8 cellular contexts compared by ENCODE assay signal in genomic region chr11:121451178-121451981, GRCh38. TPM values are rescaled to one million over a fixed set of nuclear protein-coding genes. Genes with fewer than 3 reads are reported as not detected.
DNase-seq lines count a peak whose midpoint lies in the region; ATAC-seq, FAIRE-seq and TF ChIP-seq lines count a peak whose summit lies in the region.

No MANE protein-coding gene starts in this region.

- no peaks in the 10 kb centered on the region for H3K9me3 Mint-ChIP-seq in activated T-helper 2 cell treated with anti-CD3 and anti-CD28 coated beads, Interferon-gamma antibody, Interleukin-2, Interleukin-4, amounts not matched to agents 10 μg/mL and 5 μg/mL and 100 μg/mL, durations not matched to agents 14 hours and 24 hours and 36 hours
- H3K9me3 Mint-ChIP-seq in stimulated activated effector memory CD8-positive, alpha-beta T cell treated with anti-CD3 and anti-CD28 coated beads, Interleukin-12 subunit alpha, Interleukin-12 subunit beta, amount 100 ng/mL, for 72 hours: no peaks in the 10 kb centered on the region

- H3K4me3 Mint-ChIP-seq in activated T-helper 2 cell treated with anti-CD3 and anti-CD28 coated beads, Interferon-gamma antibody, Interleukin-2, Interleukin-4, amounts not matched to agents 10 μg/mL and 5 μg/mL and 100 μg/mL, durations not matched to agents 14 hours and 24 hours and 36 hours (ENCODE audit: low read depth): peak overlapping the region; percentile 66
- peak overlapping the region; percentile 97 for H3K4me3 Mint-ChIP-seq in stimulated activated effector memory CD8-positive, alpha-beta T cell treated with anti-CD3 and anti-CD28 coated beads, Interleukin-12 subunit alpha, Interleukin-12 subunit beta, amount 100 ng/mL, for 72 hours

- peaks cover 13% of the 10 kb centered on the region for H3K36me3 Mint-ChIP-seq in activated T-helper 2 cell treated with anti-CD3 and anti-CD28 coated beads, Interferon-gamma antibody, Interleukin-2, Interleukin-4, amounts not matched to agents 10 μg/mL and 5 μg/mL and 100 μg/mL, durations not matched to agents 14 hours and 24 hours and 36 hours (ENCODE audit: low read depth)
- H3K36me3 Mint-ChIP-seq in stimulated activated effector memory CD8-positive, alpha-beta T cell treated with anti-CD3 and anti-CD28 coated beads, Interleukin-12 subunit alpha, Interleukin-12 subunit beta, amount 100 ng/mL, for 72 hours: peaks cover 13% of the 10 kb centered on the region

- peak; percentile 20 for ATAC-seq in HG03439 (IDR thresholded peaks at IDR 0.05; ENCODE audit: unreplicated experiment)
- peak; percentile 33 for ATAC-seq in stimulated activated effector memory CD8-positive, alpha-beta T cell treated with anti-CD3 and anti-CD28 coated beads, Interleukin-12 subunit alpha, Interleukin-12 subunit beta, amount 100 ng/mL, for 72 hours

- H3K27me3 ChIP-seq in iPS-18a (ENCODE audit: control insufficient read depth, insufficient read depth, low read length): peaks cover 12% of the 10 kb centered on the region

- H3K4me1 ChIP-seq in ES-I3 (ENCODE audit: insufficient read depth, low read length) (peaks cover 14% of the 10 kb centered on the region), iPS-18a (ENCODE audit: control insufficient read depth, low read depth, low read length) (peaks cover 25% of the 10 kb centered on the region)

- intact Hi-C loops in activated T-helper 2 cell treated with anti-CD3 and anti-CD28 coated beads, Interferon-gamma antibody, Interleukin-2, Interleukin-4, amounts not matched to agents 10 μg/mL and 5 μg/mL and 100 μg/mL, durations not matched to agents 14 hours and 24 hours and 36 hours (cut with micrococcal nuclease): loop anchor here (2.0 to 5.0 kb wide), 4 partner anchors 91 to 159 kb away; partner anchors contain the start of gene SC5D

- H3K4me1 Mint-ChIP-seq in activated T-helper 2 cell treated with anti-CD3 and anti-CD28 coated beads, Interferon-gamma antibody, Interleukin-2, Interleukin-4, amounts not matched to agents 10 μg/mL and 5 μg/mL and 100 μg/mL, durations not matched to agents 14 hours and 24 hours and 36 hours (ENCODE audit: low read depth): peaks cover 75% of the 10 kb centered on the region
- peaks cover 80% of the 10 kb centered on the region for H3K4me1 Mint-ChIP-seq in stimulated activated effector memory CD8-positive, alpha-beta T cell treated with anti-CD3 and anti-CD28 coated beads, Interleukin-12 subunit alpha, Interleukin-12 subunit beta, amount 100 ng/mL, for 72 hours

- TF ChIP-seq POLR2A in GM12892 (IDR thresholded peaks at IDR 0.05; ENCODE audit: low read depth, low read length): no peak

- peak overlapping the region; percentile 58 for H3K4me3 ChIP-seq in iPS-18a (ENCODE audit: low read length)

- DNase-seq in activated T-helper 2 cell treated with anti-CD3 and anti-CD28 coated beads, Interferon-gamma antibody, Interleukin-2, Interleukin-4, amounts not matched to agents 10 μg/mL and 5 μg/mL and 100 μg/mL, durations not matched to agents 14 hours and 24 hours and 36 hours (ENCODE audit: low spot score): no peak
- no peak for DNase-seq in stimulated activated effector memory CD8-positive, alpha-beta T cell treated with anti-CD3 and anti-CD28 coated beads, Interleukin-12 subunit alpha, Interleukin-12 subunit beta, amount 100 ng/mL, for 72 hours (ENCODE audit: low spot score in 2 of 2)
- DNase-seq in NCI-H345 treated with DMSO at 0.1 percent for 48 hours (lab: John Stamatoyannopoulos, UW; ENCODE audit: unreplicated experiment): no peak
- DNase-seq in AML-193 (lab: John Stamatoyannopoulos, UW): no peak
- no peak for DNase-seq in GM12892 (ENCODE audit: insufficient read length)

- no peaks in the 10 kb centered on the region for H3K9me3 ChIP-seq in ES-I3 (ENCODE audit: control insufficient read depth, insufficient read depth, low read length)
- H3K9me3 ChIP-seq in iPS-18a (ENCODE audit: control insufficient read depth, low read depth, low read length): no peaks in the 10 kb centered on the region

- no peaks in the 10 kb centered on the region for H3K27me3 Mint-ChIP-seq in activated T-helper 2 cell treated with anti-CD3 and anti-CD28 coated beads, Interferon-gamma antibody, Interleukin-2, Interleukin-4, amounts not matched to agents 10 μg/mL and 5 μg/mL and 100 μg/mL, durations not matched to agents 14 hours and 24 hours and 36 hours (ENCODE audit: low read depth)

- H3K36me3 ChIP-seq in ES-I3 (ENCODE audit: insufficient read depth, low read length) (no peaks in the 10 kb centered on the region), iPS-18a (ENCODE audit: control insufficient read depth, low read depth, low read length) (no peaks in the 10 kb centered on the region)

- H3K27ac Mint-ChIP-seq in activated T-helper 2 cell treated with anti-CD3 and anti-CD28 coated beads, Interferon-gamma antibody, Interleukin-2, Interleukin-4, amounts not matched to agents 10 μg/mL and 5 μg/mL and 100 μg/mL, durations not matched to agents 14 hours and 24 hours and 36 hours: peak overlapping the region; percentile 59
- H3K27ac Mint-ChIP-seq in stimulated activated effector memory CD8-positive, alpha-beta T cell treated with anti-CD3 and anti-CD28 coated beads, Interleukin-12 subunit alpha, Interleukin-12 subunit beta, amount 100 ng/mL, for 72 hours: peak overlapping the region; percentile 75

- H3K27ac ChIP-seq in iPS-18a (ENCODE audit: low read length): no peak overlapping the region

- FAIRE-seq in GM12892 (lab: Jason Lieb, UNC): no peak

- H3K9ac ChIP-seq in ES-I3 (ENCODE audit: low read depth, low read length) (peak overlapping the region; percentile 95), iPS-18a (ENCODE audit: low read length) (peak overlapping the region; percentile 55)

RNA-seq across cellular contexts. Expression of gene SORL1, which starts 0.7 kb away (rescaled TPM):
- 20.2 and 20.3 TPM in 2 replicates for total RNA-seq in activated T-helper 2 cell treated with anti-CD3 and anti-CD28 coated beads, Interferon-gamma antibody, Interleukin-2, Interleukin-4, amounts not matched to agents 10 μg/mL and 5 μg/mL and 100 μg/mL, durations not matched to agents 14 hours and 24 hours and 36 hours
- polyA plus RNA-seq in GM12892 (2012; ENCODE audit: missing spikeins): 61.4 TPM
